ENCODE assay signal across 2 cellular contexts in genomic region chr6:25945738-25946137, GRCh38.
A peak's percentile ranks its signal among the peaks of the same experiment; 100 is the strongest.
TF ChIP-seq lines count a peak whose summit lies in the region.

No MANE protein-coding gene starts in this region.

TF ChIP-seq in HEK293, 187 proteins besides CTCF, POLR2A, EP300 and RAD21:
- TF ChIP-seq SETDB1 (IDR thresholded peaks at IDR 0.05; ENCODE audit: insufficient read length, low read length) = peak; percentile 58
TF ChIP-seq in HEK293: peak in this region for 1; not testable (repeated sequence) for 186.

TF ChIP-seq in HepG2, 621 proteins besides CTCF, POLR2A, EP300 and RAD21:
- peak; percentile 99 for TF ChIP-seq ZNF431 (CRISPR knock-in tag; IDR thresholded peaks at IDR 0.05; ENCODE audit: borderline replicate concordance, low read depth)
